Comparison of ENCODE assay signal across 14 cellular contexts in the genomic region with DNA sequence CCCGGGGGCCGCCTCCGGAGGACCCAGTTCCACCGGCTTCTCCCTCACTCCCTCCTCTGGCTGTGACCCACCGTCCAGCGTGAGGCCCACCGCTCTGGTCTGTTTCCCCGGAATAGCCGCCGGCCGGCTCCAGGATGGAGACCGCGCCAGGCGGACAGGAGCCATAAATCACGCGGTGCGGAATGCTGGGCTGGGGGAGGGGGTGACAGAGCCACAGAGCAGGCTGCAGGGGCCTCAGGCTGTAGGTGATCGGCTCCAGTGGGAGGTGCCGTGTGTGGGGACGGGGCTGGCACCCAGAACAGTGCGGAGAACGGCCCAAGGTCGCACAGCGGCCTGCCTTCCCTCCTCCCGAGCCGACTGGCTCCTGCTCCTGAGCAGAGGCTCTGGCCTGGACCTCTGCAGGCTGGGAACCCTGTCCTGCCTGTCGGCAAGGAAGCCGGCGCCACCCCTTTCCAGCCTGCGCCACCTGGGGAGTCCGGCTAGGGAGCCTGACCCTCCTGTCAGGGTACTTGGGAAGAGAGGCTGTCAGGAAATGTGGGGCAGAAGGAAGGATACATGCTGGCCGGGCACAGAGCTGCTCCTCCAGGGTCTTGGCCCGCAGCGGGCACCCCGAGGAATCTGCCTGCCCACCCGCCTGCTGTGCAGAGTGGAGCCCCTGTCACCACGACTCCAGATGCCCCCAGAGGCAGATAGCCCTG. TPM values are rescaled to one million over a fixed set of nuclear protein-coding genes. Genes with fewer than 3 reads are reported as not detected.
DNase-seq lines count a peak whose midpoint lies in the region; ATAC-seq and TF ChIP-seq lines count a peak whose summit lies in the region.
"Had no signal": no experiment of that assay in that cellular context is flagged by ENCODE, and none has a peak within 500 bp of the region (broad histone marks: within the 10 kb centered on the region; RNA-seq: fewer than 3 reads in every experiment).

No MANE protein-coding gene starts in this region.

- no peaks in the 10 kb centered on the region for H3K27me3 ChIP-seq in testis

- intact Hi-C loops in testis (cut with DNase I; ENCODE audit: low total_unique reads): no loop called here

- H3K36me3 Mint-ChIP-seq in glutamatergic neuron (ENCODE audit: unreplicated experiment) (no peaks in the 10 kb centered on the region), nephron progenitor cell (ENCODE audit: low read depth) (peaks cover 23% of the 10 kb centered on the region)

- H3K27me3 Mint-ChIP-seq in glutamatergic neuron (ENCODE audit: unreplicated experiment) (peaks cover 3% of the 10 kb centered on the region), nephron progenitor cell (ENCODE audit: low read depth, poor library complexity) (no peaks in the 10 kb centered on the region)
- H3K27me3 Mint-ChIP-seq: T-cell had no signal

- TF ChIP-seq CTCF in glutamatergic neuron (IDR thresholded peaks at IDR 0.05; ENCODE audit: partially characterized antibody, unreplicated experiment) (no peak), nephron progenitor cell (IDR thresholded peaks at IDR 0.05) (no peak), testis (IDR thresholded peaks at IDR 0.05) (no peak)

- peaks cover 15% of the 10 kb centered on the region for H3K4me1 Mint-ChIP-seq in glutamatergic neuron (ENCODE audit: low read depth, unreplicated experiment)
- H3K4me1 Mint-ChIP-seq in nephron progenitor cell: peaks cover 60% of the 10 kb centered on the region

- H3K4me3 ChIP-seq in testis: no peak overlapping the region

- H3K9me3 Mint-ChIP-seq in glutamatergic neuron (ENCODE audit: unreplicated experiment) (peaks cover 2% of the 10 kb centered on the region), nephron progenitor cell (no peaks in the 10 kb centered on the region)
- H3K9me3 Mint-ChIP-seq: T-cell had no signal

- no peaks in the 10 kb centered on the region for H3K36me3 ChIP-seq in testis (ENCODE audit: low read depth, missing control alignments)

- no peaks in the 10 kb centered on the region for H3K9me3 ChIP-seq in testis

- H3K4me3 Mint-ChIP-seq in glutamatergic neuron (ENCODE audit: unreplicated experiment) (no peak overlapping the region), nephron progenitor cell (peak overlapping the region; percentile 75)
- H3K4me3 Mint-ChIP-seq: T-cell had no signal

- H3K27ac ChIP-seq in testis: peak overlapping the region; percentile 66 to 74

- TF ChIP-seq POLR2A in testis (IDR thresholded peaks at IDR 0.05): no peak

- peak overlapping the region; percentile 68 for H3K27ac Mint-ChIP-seq in glutamatergic neuron (ENCODE audit: unreplicated experiment)
- H3K27ac Mint-ChIP-seq in nephron progenitor cell: peak overlapping the region; percentile 98
- H3K27ac Mint-ChIP-seq: T-cell had no signal

- no peak for ATAC-seq in HG02571 (IDR thresholded peaks at IDR 0.05; ENCODE audit: unreplicated experiment)

- DNase-seq in SK-N-DZ (ENCODE audit: low spot score): peak; percentile 55
- DNase-seq in glutamatergic neuron: no peak
- DNase-seq in nephron progenitor cell: peak; percentile 94
- DNase-seq in testis: peak; percentile 65
- DNase-seq in NCI-H82 (lab: John Stamatoyannopoulos, UW): no peak
- no peak for DNase-seq in activated CD4-positive, alpha-beta T cell treated with anti-CD3 and anti-CD28 coated beads for 48 hours
- no peak for DNase-seq in T-helper 2 cell
- DNase-seq: activated CD4-positive, CD25-positive, alpha-beta regulatory T cell treated with anti-CD3 and anti-CD28 coated beads, Interleukin-2, amount 50 U/mL, for 72 hours; mammary epithelial cell; NCI-H2171 treated with DMSO at 0.1 percent for 48 hours; stimulated activated CD4-positive, alpha-beta T cell treated with anti-CD3 and anti-CD28 coated beads, Interleukin-4, amount 100 ng/mL, for 24 hours; stimulated activated naive CD4-positive, alpha-beta T cell treated with Interleukin-2 at 50 U/mL for 16 hours; T-cell had no signal

- WGBS in testis, 2 donors: 31 to 48% methylated on average over 18 to 36 of the region's 37 CpGs

- peaks cover 56% of the 10 kb centered on the region for H3K4me1 ChIP-seq in testis

RNA-seq across cellular contexts. Expression of gene PIAS4, which starts 8.3 kb away (rescaled TPM):
- 30.3 and 40.6 TPM in 2 replicates for polyA plus RNA-seq in SK-N-DZ (2014; cell fraction: cytosol; rRNA removed)
- polyA plus RNA-seq in SK-N-DZ (2014; cell fraction: nucleus; rRNA removed): 24.5 and 26.1 TPM in 2 replicates
- total RNA-seq in glutamatergic neuron (ENCODE audit: unreplicated experiment) (95.8 TPM), testis (10 to 100 TPM; 89.1 to 94.5 TPM)
- polyA plus RNA-seq in testis (ENCODE audit: insufficient read depth, low read depth, low replicate concordance): 142 TPM

RNA-seq across cellular contexts. Expression of gene EEF2, which starts 30.6 kb away (rescaled TPM):
- 1,360 and 1,587 TPM in 2 replicates for polyA plus RNA-seq in SK-N-DZ (2014; cell fraction: cytosol; rRNA removed)
- polyA plus RNA-seq in SK-N-DZ (2014; cell fraction: nucleus; rRNA removed): 489 and 627 TPM in 2 replicates
- total RNA-seq in glutamatergic neuron (ENCODE audit: unreplicated experiment) (2,255 TPM), testis (1,000 to 10,000 TPM in 1 of 2 donors, 100 to 1,000 TPM in 1; 909 to 1,599 TPM)
- polyA plus RNA-seq in testis (ENCODE audit: insufficient read depth, low read depth, low replicate concordance): 1,429 TPM

RNA-seq across cellular contexts. Expression of gene DAPK3, which starts 45.0 kb away (rescaled TPM):
- polyA plus RNA-seq in SK-N-DZ (2014; cell fraction: cytosol; rRNA removed): 39.1 and 86.1 TPM in 2 replicates
- polyA plus RNA-seq in SK-N-DZ (2014; cell fraction: nucleus; rRNA removed): 80.4 and 97.6 TPM in 2 replicates
- 221 TPM for total RNA-seq in glutamatergic neuron (ENCODE audit: unreplicated experiment)
- total RNA-seq in testis: 100 to 1,000 TPM; 102 to 111 TPM
- polyA plus RNA-seq in testis (ENCODE audit: insufficient read depth, low read depth, low replicate concordance): 89.8 TPM

RNA-seq across cellular contexts. Expression of gene ZBTB7A, which starts 50.8 kb away (rescaled TPM):
- 4.6 and 5.5 TPM in 2 replicates for polyA plus RNA-seq in SK-N-DZ (2014; cell fraction: cytosol; rRNA removed)
- polyA plus RNA-seq in SK-N-DZ (2014; cell fraction: nucleus; rRNA removed): 9.8 and 15.6 TPM in 2 replicates
- total RNA-seq in glutamatergic neuron (ENCODE audit: unreplicated experiment) (21.8 TPM), testis (10 to 100 TPM; 42.2 to 49.4 TPM)
- polyA plus RNA-seq in testis (ENCODE audit: insufficient read depth, low read depth, low replicate concordance): 7.5 TPM

Comparison
In these comparisons a context has a peak if more than half of its experiments do, and no peak if none do; other contexts are left out.
1. DNase-seq: peak in SK-N-DZ (single experiment), nephron progenitor cell (single experiment) and testis (single experiment); none in glutamatergic neuron (single experiment), NCI-H82 (single experiment), activated CD4-positive, alpha-beta T cell treated with anti-CD3 and anti-CD28 coated beads for 48 hours (single experiment) and T-helper 2 cell (0 of 5).